15 cellular contexts compared by ENCODE assay signal in genomic region chr17:45070001-45070400, GRCh38. TPM values are rescaled to one million over a fixed set of nuclear protein-coding genes. Genes with fewer than 3 reads are reported as not detected.
DNase-seq lines count a peak whose midpoint lies in the region; ATAC-seq and TF ChIP-seq lines count a peak whose summit lies in the region.
"Had no signal": no experiment of that assay in that cellular context is flagged by ENCODE, and none has a peak within 500 bp of the region (broad histone marks: within the 10 kb centered on the region; RNA-seq: fewer than 3 reads in every experiment).

No MANE protein-coding gene starts in this region.

- no peak for TF ChIP-seq CTCF in left ventricle myocardium inferior (IDR thresholded peaks at IDR 0.05; ENCODE audit: borderline replicate concordance)
- no peak for TF ChIP-seq CTCF in gastrocnemius medialis (IDR thresholded peaks at IDR 0.05 in 4 of 5, conservative IDR thresholded peaks at IDR 0.05 in 1 of 5)

- peaks cover 7% of the 10 kb centered on the region for H3K4me1 Mint-ChIP-seq in T-helper 17 cell

- H3K27ac ChIP-seq in left ventricle myocardium inferior (replicated peaks): peak overlapping the region; percentile 62
- H3K27ac ChIP-seq in gastrocnemius medialis: peak overlapping the region; percentile 5 to 48 (median 30)
- H3K27ac ChIP-seq: A549, C4-2B had no signal

- ATAC-seq in T-helper 17 cell: no peak
- ATAC-seq in left lobe of liver: peak; percentile 24
- no peak for ATAC-seq in gastrocnemius medialis
- ATAC-seq: A549, GM12878 had no signal

- no peak overlapping the region for H3K4me3 ChIP-seq in left ventricle myocardium inferior
- no peak overlapping the region for H3K4me3 ChIP-seq in gastrocnemius medialis
- H3K4me3 ChIP-seq: A549, GM12878, HAP-1 had no signal

- DNase-seq in left ventricle myocardium inferior: no peak
- no peak for DNase-seq in cardiac septum (ENCODE audit: low spot score)
- no peak for DNase-seq in T-helper 17 cell
- DNase-seq in left lobe of liver (ENCODE audit: low spot score): no peak
- DNase-seq in gastrocnemius medialis: no peak
- DNase-seq in effector CD4-positive, alpha-beta T cell: no peak
- no peak for DNase-seq in posterior vena cava (ENCODE audit: low spot score)
- DNase-seq: BE2C; CD4-positive, alpha-beta memory T cell; DMS79; GOT3 had no signal

- H3K9me3 ChIP-seq in left ventricle myocardium inferior (replicated peaks): no peaks in the 10 kb centered on the region
- H3K9me3 ChIP-seq in T-helper 17 cell (ENCODE audit: control insufficient read depth, low read length, poor library complexity, severe bottlenecking): no peaks in the 10 kb centered on the region
- H3K9me3 ChIP-seq in gastrocnemius medialis: no peaks in the 10 kb centered on the region
- H3K9me3 ChIP-seq: A549, BE2C, HAP-1 had no signal

- no peaks in the 10 kb centered on the region for H3K36me3 Mint-ChIP-seq in T-helper 17 cell (ENCODE audit: low read depth)

- TF ChIP-seq POLR2A in gastrocnemius medialis (IDR thresholded peaks at IDR 0.05): no peak

- in situ Hi-C loops in gastrocnemius medialis (cut with MboI; ENCODE audit: low sequenced_read_pairs in 4 of 4): loop anchor here in 1 of 4 donors (25.0 kb wide), 1 partner anchor 92 kb away; the partner anchor contains the start of gene HEXIM2

- H3K36me3 ChIP-seq in left ventricle myocardium inferior: peaks cover 41% of the 10 kb centered on the region
- H3K36me3 ChIP-seq in gastrocnemius medialis: peaks cover 0 to 19% of the 10 kb centered on the region in 2 donors

- H3K27me3 Mint-ChIP-seq in T-helper 17 cell: no peaks in the 10 kb centered on the region
- H3K27me3 Mint-ChIP-seq: CD4-positive, alpha-beta memory T cell had no signal

- peak overlapping the region; percentile 67 for H3K27ac Mint-ChIP-seq in T-helper 17 cell
- H3K27ac Mint-ChIP-seq: CD4-positive, alpha-beta memory T cell had no signal

- H3K27me3 ChIP-seq in left ventricle myocardium inferior (ENCODE audit: low read depth): no peaks in the 10 kb centered on the region
- no peaks in the 10 kb centered on the region for H3K27me3 ChIP-seq in gastrocnemius medialis
- H3K27me3 ChIP-seq: BE2C had no signal

- intact Hi-C loops in left ventricle myocardium inferior (cut with micrococcal nuclease): no loop called here
- intact Hi-C loops in cardiac septum (cut with DNase I): no loop called here
- intact Hi-C loops in gastrocnemius medialis (cut with DNase I; ENCODE audit: low total_unique reads): no loop called here
- intact Hi-C loops in posterior vena cava (cut with DNase I): no loop called here

- H3K4me1 ChIP-seq in left ventricle myocardium inferior: peaks cover 67% of the 10 kb centered on the region
- H3K4me1 ChIP-seq in gastrocnemius medialis: peaks cover 7 to 19% of the 10 kb centered on the region in 2 donors

- no peak overlapping the region for H3K4me3 Mint-ChIP-seq in T-helper 17 cell
- H3K4me3 Mint-ChIP-seq: CD4-positive, alpha-beta memory T cell had no signal

RNA-seq across cellular contexts. Expression of gene NMT1, which starts 8.9 kb away (rescaled TPM):
- total RNA-seq in left ventricle myocardium inferior: 86.0 TPM
- total RNA-seq in cardiac septum: 74.8 TPM
- 10 to 100 TPM; 78.2 to 85.9 TPM for total RNA-seq in T-helper 17 cell
- total RNA-seq in left lobe of liver: 77.0 TPM
- 100 to 1,000 TPM in 1 of 4 donors, 10 to 100 TPM in 3; 60.7 to 127 (median 71.5) TPM for total RNA-seq in gastrocnemius medialis
- 10 to 100 TPM; 71.8 to 83.5 TPM for total RNA-seq in posterior vena cava

RNA-seq across cellular contexts. Expression of gene DCAKD, which starts 18.6 kb away (rescaled TPM):
- total RNA-seq in left ventricle myocardium inferior (25.9 TPM), cardiac septum (32.1 TPM), T-helper 17 cell (10 to 100 TPM; 13.5 to 20.3 TPM), left lobe of liver (19.3 TPM), gastrocnemius medialis (10 to 100 TPM in 3 of 4 donors, 1 to 10 TPM in 1; 9.8 to 14.4 (median 12.3) TPM), posterior vena cava (10 to 100 TPM; 17.9 to 19.9 TPM)
